ENCODE assay signal across 22 cellular contexts in the genomic region with DNA sequence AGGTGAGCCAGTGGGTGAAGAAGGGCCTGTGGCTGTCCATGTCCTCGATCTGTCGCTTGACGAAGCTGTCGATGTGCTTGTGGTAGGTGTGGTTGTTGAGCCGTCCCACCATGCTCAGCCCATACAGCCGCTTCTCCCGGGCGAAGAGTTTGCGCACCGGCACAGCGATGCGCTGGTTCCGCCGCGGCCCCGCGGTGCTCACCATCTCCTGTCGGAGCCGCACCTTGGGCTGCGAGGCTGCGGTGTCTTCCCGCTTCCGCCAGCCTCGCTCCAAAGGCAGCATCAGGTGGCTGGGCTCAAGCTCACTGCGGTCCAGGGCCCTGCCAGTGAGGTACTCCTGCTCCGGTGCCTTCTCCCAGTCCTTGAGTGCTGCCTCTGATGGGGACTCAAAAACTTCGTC. TPM values are rescaled to one million over a fixed set of nuclear protein-coding genes. Genes with fewer than 3 reads are reported as not detected.
DNase-seq lines count a peak whose midpoint lies in the region; FAIRE-seq and TF ChIP-seq lines count a peak whose summit lies in the region.
"Had no signal": no experiment of that assay in that cellular context is flagged by ENCODE, and none has a peak within 500 bp of the region (broad histone marks: within the 10 kb centered on the region; RNA-seq: fewer than 3 reads in every experiment).

No MANE protein-coding gene starts in this region.

- H3K23ac ChIP-seq in neuronal stem cell (ENCODE audit: low read depth, low read length, poor library complexity): peak overlapping the region; percentile 17

- H3K14ac ChIP-seq in neuronal stem cell (ENCODE audit: low read length): peak overlapping the region; percentile 65

- WGBS in neuronal stem cell (ENCODE audit: extremely low coverage in 2 of 2, insufficient read length in 2 of 2, insufficient replicate concordance in 1 of 2), 2 donors: no CpG with 5 or more reads among the region's 27 CpGs

- H3K27ac Mint-ChIP-seq in CD14-positive monocyte: no peak overlapping the region
- H3K27ac Mint-ChIP-seq: CD4-positive, alpha-beta T cell; CD8-positive, alpha-beta T cell had no signal

- peaks cover 9% of the 10 kb centered on the region for H3K4me1 Mint-ChIP-seq in CD14-positive monocyte

- no peak overlapping the region for H2BK15ac ChIP-seq in neuronal stem cell (ENCODE audit: low read length)

- FAIRE-seq in bronchial epithelial cell (lab: Jason Lieb, UNC): peak; percentile 18
- peak; percentile 46 for FAIRE-seq in urothelium cell line (lab: Jason Lieb, UNC)
- FAIRE-seq: A204.1, D721Med, G401.6, GM12891 had no signal

- H3K4me1 ChIP-seq in neuronal stem cell (ENCODE audit: control insufficient read depth in 2 of 2, insufficient read depth in 1 of 2, low read depth in 1 of 2, low read length in 2 of 2): no peaks in the 10 kb centered on the region
- H3K4me1 ChIP-seq: BE2C, Caco-2 had no signal

- H2BK120ac ChIP-seq in neuronal stem cell (ENCODE audit: low read depth, low read length): no peak overlapping the region

- no peak overlapping the region for H3K4me3 Mint-ChIP-seq in CD14-positive monocyte
- H3K4me3 Mint-ChIP-seq: CD4-positive, alpha-beta T cell; CD8-positive, alpha-beta T cell had no signal

- no peak overlapping the region for H2BK12ac ChIP-seq in neuronal stem cell (ENCODE audit: low read length)

- no peak overlapping the region for H3K4me3 ChIP-seq in bronchial epithelial cell (ENCODE audit: low read depth, low read length)
- H3K4me3 ChIP-seq in neuronal stem cell (ENCODE audit: low read length in 2 of 2): no peak overlapping the region
- H3K4me3 ChIP-seq in foreskin fibroblast (ENCODE audit: low read depth in 1 of 2, low read length in 2 of 2): no peak overlapping the region
- H3K4me3 ChIP-seq: BLaER1 had no signal

- H3K27ac ChIP-seq in neuronal stem cell (replicated peaks; ENCODE audit: low read length): no peak overlapping the region
- H3K27ac ChIP-seq: BLaER1 had no signal

- H3K36me3 ChIP-seq in bronchial epithelial cell (ENCODE audit: control insufficient read depth, insufficient read depth, low read length) (no peaks in the 10 kb centered on the region), neuronal stem cell (replicated peaks in 1 of 2; ENCODE audit: control insufficient read depth in 2 of 2, insufficient read depth in 2 of 2, low read length in 2 of 2) (no peaks in the 10 kb centered on the region)
- H3K36me3 ChIP-seq: BE2C, BLaER1 had no signal

- H3K4me2 ChIP-seq in neuronal stem cell (ENCODE audit: insufficient read depth, low read length, poor library complexity, severe bottlenecking): no peak overlapping the region
- H3K4me2 ChIP-seq: BLaER1 had no signal

- no peaks in the 10 kb centered on the region for H3K79me1 ChIP-seq in neuronal stem cell (ENCODE audit: low read depth, low read length)

- H3K27me3 Mint-ChIP-seq in CD14-positive monocyte (ENCODE audit: low read depth in 3 of 3): peaks cover 3 to 5% (median 4%) of the 10 kb centered on the region in 3 donors

- H2AK5ac ChIP-seq in neuronal stem cell (ENCODE audit: low read depth, low read length): peak overlapping the region; percentile 33

- no peaks in the 10 kb centered on the region for H3K9me3 Mint-ChIP-seq in CD14-positive monocyte
- H3K9me3 Mint-ChIP-seq: CD4-positive, alpha-beta T cell; CD8-positive, alpha-beta T cell had no signal

- H3K4ac ChIP-seq in neuronal stem cell (ENCODE audit: low read length): no peak overlapping the region

- TF ChIP-seq CTCF in bronchial epithelial cell (IDR thresholded peaks at IDR 0.05; ENCODE audit: insufficient read depth, low read length, severe bottlenecking): no peak
- TF ChIP-seq CTCF in CD14-positive monocyte (IDR thresholded peaks at IDR 0.05): no peak
- TF ChIP-seq CTCF in foreskin fibroblast (IDR thresholded peaks at IDR 0.05; ENCODE audit: low read depth, low read length): no peak

- H3K9ac ChIP-seq in neuronal stem cell (ENCODE audit: low read depth, low read length, poor library complexity): no peak overlapping the region
- H3K9ac ChIP-seq: BLaER1 had no signal

- H2BK5ac ChIP-seq in neuronal stem cell (ENCODE audit: low read length): no peak overlapping the region

- H3K36me3 Mint-ChIP-seq in CD14-positive monocyte: no peaks in the 10 kb centered on the region
- H3K36me3 Mint-ChIP-seq: CD8-positive, alpha-beta T cell had no signal

- H3K18ac ChIP-seq in neuronal stem cell (ENCODE audit: low read length): peak overlapping the region; percentile 2

- no peak overlapping the region for H2AFZ ChIP-seq in neuronal stem cell (ENCODE audit: low read length)

- DNase-seq in bronchial epithelial cell (ENCODE audit: low read depth) (no peak), neuronal stem cell (ENCODE audit: low spot score) (no peak), urothelium cell line (ENCODE audit: low spot score) (no peak), CD14-positive monocyte (ENCODE audit: low spot score) (no peak), SW480 (ENCODE audit: low spot score) (no peak), foreskin fibroblast (no peak)
- DNase-seq: 8988T; ACHN; BE2C; C1 segment of cervical spinal cord; Caco-2; Calu3; CD4-positive, alpha-beta T cell; CD8-positive, alpha-beta T cell; DMS79 treated with DMSO at 0.1 percent for 48 hours; GF-D8 had no signal

- H3K9me3 ChIP-seq in neuronal stem cell (replicated peaks in 1 of 2; ENCODE audit: control insufficient read depth in 2 of 2, insufficient read depth in 1 of 2, low read depth in 1 of 2, low read length in 2 of 2): no peaks in the 10 kb centered on the region
- H3K9me3 ChIP-seq: BE2C, BLaER1, Caco-2 had no signal

- no peak overlapping the region for H4K8ac ChIP-seq in neuronal stem cell (ENCODE audit: low read depth, low read length)

- peaks cover 10% of the 10 kb centered on the region for H3K27me3 ChIP-seq in bronchial epithelial cell (ENCODE audit: control insufficient read depth, insufficient read depth, low read length)
- peaks cover 0 to 24% (median 0%) of the 10 kb centered on the region in 3 experiments for H3K27me3 ChIP-seq in neuronal stem cell (ENCODE audit: control insufficient read depth in 3 of 3, insufficient read depth in 3 of 3, low read depth in 1 of 3, low read length in 3 of 3)
- H3K27me3 ChIP-seq: BE2C, BLaER1 had no signal

- H4K91ac ChIP-seq in neuronal stem cell (ENCODE audit: low read depth, low read length, poor library complexity): no peak overlapping the region

- intact Hi-C loops in CD14-positive monocyte (cut with micrococcal nuclease): no loop called here

RNA-seq across cellular contexts. Expression of a gene that starts 34.0 kb away (rescaled TPM):
- under 0.01 TPM in 2 replicates for total RNA-seq in bronchial epithelial cell
- polyA plus RNA-seq in neuronal stem cell (2013, experiment 1 of 2): 0.77 TPM
- polyA plus RNA-seq in neuronal stem cell (2013, experiment 2 of 2): 0.62 TPM
- not detected for polyA plus RNA-seq in CD14-positive monocyte
- total RNA-seq: Calu3; CD4-positive, alpha-beta T cell; CD8-positive, alpha-beta T cell had no signal
- polyA plus RNA-seq: AG04450 had no signal
